Comparison of ENCODE assay signal across 10 cellular contexts in genomic region chr5:132479073-132479811, GRCh38. TPM values are rescaled to one million over a fixed set of nuclear protein-coding genes. Genes with fewer than 3 reads are reported as not detected.
DNase-seq lines count a peak whose midpoint lies in the region; ATAC-seq and TF ChIP-seq lines count a peak whose summit lies in the region.
"Had no signal": no experiment of that assay in that cellular context is flagged by ENCODE, and none has a peak within 500 bp of the region (broad histone marks: within the 10 kb centered on the region; RNA-seq: fewer than 3 reads in every experiment).

No MANE protein-coding gene starts in this region.

- H3K27me3 Mint-ChIP-seq in CD8-positive, alpha-beta memory T cell = peaks cover 0 to 9% of the 10 kb centered on the region in 2 donors
- H3K27me3 Mint-ChIP-seq in GM23338 (ENCODE audit: insufficient read depth, low read depth, poor library complexity) = peaks cover 3% of the 10 kb centered on the region

- H3K9me2 ChIP-seq in MM.1S (replicated peaks; ENCODE audit: insufficient read depth, low read length) = no peaks in the 10 kb centered on the region
- H3K9me2 ChIP-seq in GM23338 (ENCODE audit: insufficient read depth) = no peaks in the 10 kb centered on the region

- ATAC-seq in GM21381 (IDR thresholded peaks at IDR 0.05; ENCODE audit: unreplicated experiment) (peak; percentile 41), GM23338 (no peak)

- H3K9me3 ChIP-seq in CD8-positive, alpha-beta memory T cell (ENCODE audit: low read length) = no peaks in the 10 kb centered on the region
- H3K9me3 ChIP-seq in MM.1S (replicated peaks; ENCODE audit: insufficient read depth, low read length) = no peaks in the 10 kb centered on the region

- H4K20me1 ChIP-seq in MM.1S (ENCODE audit: insufficient read depth, low read length) (no peaks in the 10 kb centered on the region; the same call in 1 of the 2 replicates), GM23338 (replicated peaks; ENCODE audit: insufficient read depth) (no peaks in the 10 kb centered on the region)

- POLR2A ChIA-PET in CD8-positive, alpha-beta memory T cell (lab: Charles Lee) = interaction anchor here (1.0 to 16.3 kb wide), 14 partner anchors 8 to 70 kb away, joined by 3 to 182 read pairs (median 12); partner anchors contain the start of gene IRF1

- H3F3A ChIP-seq in MM.1S (ENCODE audit: insufficient read depth, low read length) (peaks cover 63% of the 10 kb centered on the region), GM23338 (replicated peaks; ENCODE audit: low read depth) (no peaks in the 10 kb centered on the region)

- H3K27ac Mint-ChIP-seq in CD8-positive, alpha-beta memory T cell = peak overlapping the region; percentile 72 to 98 (median 94)
- no peak overlapping the region for H3K27ac Mint-ChIP-seq in GM23338
- H3K27ac Mint-ChIP-seq: endodermal cell had no signal

- H3K4me1 Mint-ChIP-seq in CD8-positive, alpha-beta memory T cell = peaks cover 79 to 94% (median 82%) of the 10 kb centered on the region in 3 donors
- peaks cover 10% of the 10 kb centered on the region for H3K4me1 Mint-ChIP-seq in GM23338

- no peak overlapping the region for H3K9ac ChIP-seq in MM.1S (ENCODE audit: low read length)

- no peak overlapping the region for H3K4me3 ChIP-seq in CD8-positive, alpha-beta memory T cell (ENCODE audit: low read length)
- H3K4me3 ChIP-seq in MM.1S (ENCODE audit: low read length) = no peak overlapping the region
- no peak overlapping the region for H3K4me3 ChIP-seq in GM23338

- DNase-seq in CD8-positive, alpha-beta memory T cell = peak in 2 of 5 donors; percentile 10 to 23
- DNase-seq in MM.1S = no peak
- DNase-seq in kidney tubule cell (ENCODE audit: low spot score) = peak; percentile 46
- no peak for DNase-seq in NCI-H2227 treated with DMSO at 0.1 percent for 48 hours (lab: John Stamatoyannopoulos, UW)
- DNase-seq in GM23338 (ENCODE audit: low spot score) = no peak
- no peak for DNase-seq in SK-N-DZ (ENCODE audit: low spot score)
- DNase-seq in COLO829 (ENCODE audit: low spot score) = no peak
- DNase-seq: endodermal cell, NCI-H510A had no signal

- TF ChIP-seq CTCF in MM.1S (IDR thresholded peaks at IDR 0.05; ENCODE audit: low read length) (no peak), GM23338 (conservative IDR thresholded peaks at IDR 0.05; ENCODE audit: low read depth in 2 of 2) (no peak)

- CTCF ChIA-PET in CD8-positive, alpha-beta memory T cell (lab: Charles Lee) = interaction anchor here (0.8 to 13.7 kb wide), 18 partner anchors 7 to 110 kb away, joined by 3 to 222 read pairs (median 12); partner anchors contain the start of genes IRF1 and SLC22A5

- peaks cover 0 to 5% (median 0%) of the 10 kb centered on the region in 5 donors for H3K9me3 Mint-ChIP-seq in CD8-positive, alpha-beta memory T cell
- H3K9me3 Mint-ChIP-seq in GM23338 = no peaks in the 10 kb centered on the region; the same call in 2 of the 3 replicates
- H3K9me3 Mint-ChIP-seq: endodermal cell had no signal

- H3K36me3 Mint-ChIP-seq in CD8-positive, alpha-beta memory T cell = peaks cover 5 to 45% (median 11%) of the 10 kb centered on the region in 3 donors
- H3K36me3 Mint-ChIP-seq in GM23338 (ENCODE audit: low read depth) = peaks cover 6% of the 10 kb centered on the region; the same call in 2 of the 3 replicates

- H3K79me2 ChIP-seq in MM.1S (ENCODE audit: low read length) = peaks cover 22% of the 10 kb centered on the region
- H3K79me2 ChIP-seq in GM23338 (replicated peaks; ENCODE audit: insufficient read depth) = no peaks in the 10 kb centered on the region

- H3K4me2 ChIP-seq in MM.1S (ENCODE audit: low read depth, low read length) (peak overlapping the region; percentile 2; the same call in 1 of the 2 replicates), GM23338 (no peak overlapping the region)

- no peaks in the 10 kb centered on the region for H3K27me3 ChIP-seq in CD8-positive, alpha-beta memory T cell (ENCODE audit: insufficient read depth, low read length, poor library complexity, severe bottlenecking)
- H3K27me3 ChIP-seq in MM.1S (replicated peaks; ENCODE audit: insufficient read depth, low read length) (no peaks in the 10 kb centered on the region), GM23338 (ENCODE audit: insufficient read depth) (no peaks in the 10 kb centered on the region)

- no peak overlapping the region for H3K27ac ChIP-seq in CD8-positive, alpha-beta memory T cell (ENCODE audit: low read depth, low read length)
- H3K27ac ChIP-seq in MM.1S (ENCODE audit: low read length) = peak overlapping the region; percentile 60; the same call in 1 of the 2 replicates
- H3K27ac ChIP-seq in GM23338 (ENCODE audit: low read depth) = no peak overlapping the region

- peak overlapping the region in 5 of 7 donors; percentile 6 to 58 (median 32) for H3K4me3 Mint-ChIP-seq in CD8-positive, alpha-beta memory T cell
- H3K4me3 Mint-ChIP-seq in GM23338 = no peak overlapping the region
- H3K4me3 Mint-ChIP-seq: endodermal cell had no signal

- H2AFZ ChIP-seq in MM.1S (ENCODE audit: low read length) = no peak overlapping the region
- H2AFZ ChIP-seq in GM23338 = no peak overlapping the region

- peaks cover 73% of the 10 kb centered on the region for H3K4me1 ChIP-seq in CD8-positive, alpha-beta memory T cell (ENCODE audit: insufficient read depth, low read length)
- H3K4me1 ChIP-seq in MM.1S (ENCODE audit: low read length) (peaks cover 61% of the 10 kb centered on the region), GM23338 (ENCODE audit: insufficient read depth) (peaks cover 7% of the 10 kb centered on the region)

- peaks cover 17% of the 10 kb centered on the region for H3K36me3 ChIP-seq in CD8-positive, alpha-beta memory T cell (ENCODE audit: insufficient read depth, low read length)
- peaks cover 12% of the 10 kb centered on the region for H3K36me3 ChIP-seq in MM.1S (replicated peaks; ENCODE audit: insufficient read depth, low read length)
- no peaks in the 10 kb centered on the region for H3K36me3 ChIP-seq in GM23338 (ENCODE audit: insufficient read depth)

TF ChIP-seq in GM23338, 12 proteins besides CTCF, POLR2A, EP300 and RAD21 (continues in another document):
- TF ChIP-seq STAT1 (IDR thresholded peaks at IDR 0.05; ENCODE audit: unreplicated experiment) (no peak), EZH2phosphoT487 (IDR thresholded peaks at IDR 0.05; ENCODE audit: unreplicated experiment) (no peak), POLR2AphosphoS5 (IDR thresholded peaks at IDR 0.05; ENCODE audit: low read depth) (no peak)

RNA-seq across cellular contexts. Expression of gene IRF1, which starts 11.3 kb away (rescaled TPM):
- 100 to 1,000 TPM; 115 to 121 TPM for total RNA-seq in CD8-positive, alpha-beta memory T cell
- polyA plus RNA-seq in CD8-positive, alpha-beta memory T cell = 204 TPM
- total RNA-seq in GM23338 (2014; rRNA removed; shearing (Covaris generic)) = 6.4 and 6.9 TPM in 2 replicates
- 8.6 and 9.1 TPM in 2 replicates for polyA plus RNA-seq in GM23338 (2016; fragmentation: Nextera tagmentation; extraction: Ambion mirVana)
- polyA plus RNA-seq in SK-N-DZ (2014; cell fraction: cytosol; rRNA removed) = 1.4 and 1.5 TPM in 2 replicates
- polyA plus RNA-seq in SK-N-DZ (2014; cell fraction: nucleus; rRNA removed) = 0.74 and 1.9 TPM in 2 replicates

Comparison
In these comparisons a context has a peak if more than half of its experiments do, and no peak if none do; other contexts are left out.
1. RNA of gene IRF1, which starts 11.3 kb away (total RNA-seq): 115 to 121 TPM in CD8-positive, alpha-beta memory T cell; 6.4 to 6.9 TPM in GM23338; every median in the first group is over 10 times any median in the second.